Comparison of ENCODE assay signal across 14 cellular contexts in genomic region chr12:46362895-46363581, GRCh38. TPM values are rescaled to one million over a fixed set of nuclear protein-coding genes. Genes with fewer than 3 reads are reported as not detected.
DNase-seq lines count a peak whose midpoint lies in the region; ATAC-seq and TF ChIP-seq lines count a peak whose summit lies in the region.
"Had no signal": no experiment of that assay in that cellular context is flagged by ENCODE, and none has a peak within 500 bp of the region (broad histone marks: within the 10 kb centered on the region; RNA-seq: fewer than 3 reads in every experiment).

No MANE protein-coding gene starts in this region.

- no peaks in the 10 kb centered on the region for H3K27me3 ChIP-seq in SK-N-SH (ENCODE audit: insufficient read depth)
- H3K27me3 ChIP-seq: upper lobe of left lung had no signal

- H3K9me2 ChIP-seq in SK-N-SH: no peaks in the 10 kb centered on the region

- H4K20me1 ChIP-seq in SK-N-SH (ENCODE audit: insufficient read depth): peaks cover 100% of the 10 kb centered on the region

- no peak overlapping the region for H2AFZ ChIP-seq in SK-N-SH (ENCODE audit: low read depth)
- H2AFZ ChIP-seq: parathyroid adenoma had no signal

- peaks cover 6 to 46% of the 10 kb centered on the region in 2 experiments for H3K4me1 ChIP-seq in SK-N-SH (ENCODE audit: control insufficient read depth in 1 of 2, insufficient read depth in 2 of 2, low read depth in 1 of 2, low read length in 1 of 2)

- H3K9me3 Mint-ChIP-seq in activated CD4-positive, alpha-beta T cell treated with anti-CD3 and anti-CD28 coated beads, Interleukin-2, amount 10 ng/mL, durations not matched to agents 7 days and 5 days: no peaks in the 10 kb centered on the region
- H3K9me3 Mint-ChIP-seq in stimulated activated memory B cell treated with anti-CD40 and anti-IgM and Interleukin-4, amounts not matched to agents 10 μg/mL and 1 μg/mL and 100 μg/mL, for 72 hours: no peaks in the 10 kb centered on the region

- no peak overlapping the region; a peak in 1 of 4 replicates for H3K4me3 ChIP-seq in SK-N-SH (ENCODE audit: low read depth in 2 of 2, low read length in 1 of 2)

- H3K27ac Mint-ChIP-seq in activated CD4-positive, alpha-beta T cell treated with anti-CD3 and anti-CD28 coated beads, Interleukin-2, amount 10 ng/mL, durations not matched to agents 7 days and 5 days: peak overlapping the region; percentile 66
- peak overlapping the region; percentile 69 for H3K27ac Mint-ChIP-seq in stimulated activated memory B cell treated with anti-CD40 and anti-IgM and Interleukin-4, amounts not matched to agents 10 μg/mL and 1 μg/mL and 100 μg/mL, for 72 hours

- 0 out of 2 replicates have a peak overlapping the region, but pooled peaks have one; percentile 21 for H3K9ac ChIP-seq in SK-N-SH
- H3K9ac ChIP-seq: parathyroid adenoma had no signal

- H3K4me2 ChIP-seq in SK-N-SH: peak overlapping the region; percentile 30; the same call in 1 of the 2 replicates

- peaks cover 69% of the 10 kb centered on the region for H3K4me1 Mint-ChIP-seq in activated CD4-positive, alpha-beta T cell treated with anti-CD3 and anti-CD28 coated beads, Interleukin-2, amount 10 ng/mL, durations not matched to agents 7 days and 5 days
- H3K4me1 Mint-ChIP-seq in stimulated activated memory B cell treated with anti-CD40 and anti-IgM and Interleukin-4, amounts not matched to agents 10 μg/mL and 1 μg/mL and 100 μg/mL, for 72 hours: peaks cover 49% of the 10 kb centered on the region

- peak overlapping the region; percentile 16 to 94; a peak in 3 of 4 replicates for H3K27ac ChIP-seq in SK-N-SH (ENCODE audit: low read depth in 2 of 2, low read length in 1 of 2)
- H3K27ac ChIP-seq: parathyroid adenoma, upper lobe of left lung had no signal

- no peak for ATAC-seq in stimulated activated memory B cell treated with anti-CD40 and anti-IgM and Interleukin-4, amounts not matched to agents 10 μg/mL and 1 μg/mL and 100 μg/mL, for 72 hours
- ATAC-seq in HG03280 (IDR thresholded peaks at IDR 0.05; ENCODE audit: unreplicated experiment) (no peak), GM21381 (IDR thresholded peaks at IDR 0.05; ENCODE audit: unreplicated experiment) (no peak)
- ATAC-seq: Right ventricle myocardium inferior had no signal

- H3K36me3 ChIP-seq in SK-N-SH (replicated peaks in 1 of 2; ENCODE audit: control insufficient read depth in 1 of 2, insufficient read depth in 2 of 2, low read length in 1 of 2): peaks cover 93 to 98% of the 10 kb centered on the region in 2 experiments

- CTCF ChIA-PET in activated CD4-positive, alpha-beta T cell treated with anti-CD3 and anti-CD28 coated beads, Interleukin-2, amount 10 ng/mL, durations not matched to agents 7 days and 5 days (lab: Charles Lee): no interaction called here
- CTCF ChIA-PET in SK-N-SH (lab: Yijun Ruan, JAX): interaction anchor here (1.0 to 1.5 kb wide), 3 partner anchors 9 to 298 kb away, joined by 3 to 5 read pairs (median 5); no protein-coding TSS in a partner anchor

- no peak for DNase-seq in activated CD4-positive, alpha-beta T cell treated with anti-CD3 and anti-CD28 coated beads, Interleukin-2, amount 10 ng/mL, durations not matched to agents 7 days and 5 days
- no peak for DNase-seq in activated CD4-positive, alpha-beta T cell treated with anti-CD3 and anti-CD28 coated beads, Interleukin-2, amount 50 U/mL, for 4 hours
- DNase-seq in SK-N-SH (no peak), fibroblast of gingiva (ENCODE audit: low read depth) (peak; percentile 54), NCI-H69 (lab: John Stamatoyannopoulos, UW) (no peak)
- DNase-seq: ACHN, foreskin fibroblast, NCI-H2171 treated with DMSO at 0.1 percent for 48 hours, upper lobe of left lung had no signal

- H3K4me3 Mint-ChIP-seq in activated CD4-positive, alpha-beta T cell treated with anti-CD3 and anti-CD28 coated beads, Interleukin-2, amount 10 ng/mL, durations not matched to agents 7 days and 5 days: peak overlapping the region; percentile 13
- no peak overlapping the region for H3K4me3 Mint-ChIP-seq in stimulated activated memory B cell treated with anti-CD40 and anti-IgM and Interleukin-4, amounts not matched to agents 10 μg/mL and 1 μg/mL and 100 μg/mL, for 72 hours

- no peak for TF ChIP-seq RAD21 in SK-N-SH (IDR thresholded peaks at IDR 0.05; ENCODE audit: low read length)

- POLR2A ChIA-PET in activated CD4-positive, alpha-beta T cell treated with anti-CD3 and anti-CD28 coated beads, Interleukin-2, amount 10 ng/mL, durations not matched to agents 7 days and 5 days (lab: Charles Lee): interaction anchor here (0.6 kb wide), 1 partner anchor 318 kb away, joined by 3 read pairs; no protein-coding TSS in a partner anchor
- POLR2A ChIA-PET in SK-N-SH (lab: Yijun Ruan, JAX): no interaction called here

- H3K79me2 ChIP-seq in SK-N-SH (ENCODE audit: insufficient read depth): peaks cover 55% of the 10 kb centered on the region
- H3K79me2 ChIP-seq: parathyroid adenoma had no signal

- no peaks in the 10 kb centered on the region for H3K9me3 ChIP-seq in SK-N-SH
- H3K9me3 ChIP-seq: upper lobe of left lung had no signal

- TF ChIP-seq CTCF in SK-N-SH (IDR thresholded peaks at IDR 0.05): no peak

- H3K36me3 Mint-ChIP-seq in activated CD4-positive, alpha-beta T cell treated with anti-CD3 and anti-CD28 coated beads, Interleukin-2, amount 10 ng/mL, durations not matched to agents 7 days and 5 days (ENCODE audit: low read depth): peaks cover 86% of the 10 kb centered on the region
- peaks cover 77% of the 10 kb centered on the region for H3K36me3 Mint-ChIP-seq in stimulated activated memory B cell treated with anti-CD40 and anti-IgM and Interleukin-4, amounts not matched to agents 10 μg/mL and 1 μg/mL and 100 μg/mL, for 72 hours

- H3K27me3 Mint-ChIP-seq in activated CD4-positive, alpha-beta T cell treated with anti-CD3 and anti-CD28 coated beads, Interleukin-2, amount 10 ng/mL, durations not matched to agents 7 days and 5 days: no peaks in the 10 kb centered on the region
- H3K27me3 Mint-ChIP-seq in stimulated activated memory B cell treated with anti-CD40 and anti-IgM and Interleukin-4, amounts not matched to agents 10 μg/mL and 1 μg/mL and 100 μg/mL, for 72 hours: no peaks in the 10 kb centered on the region

- TF ChIP-seq EP300 in SK-N-SH (IDR thresholded peaks at IDR 0.05; ENCODE audit: borderline replicate concordance in 1 of 2, low read depth in 1 of 2, low read length in 1 of 2): no peak

- WGBS in SK-N-SH (ENCODE audit: low lambda C conversion rate): 35% methylated on average over 2 of the region's 2 CpGs

- peaks cover 100% of the 10 kb centered on the region for H3F3A ChIP-seq in SK-N-SH (replicated peaks; ENCODE audit: insufficient read depth)

TF ChIP-seq in SK-N-SH, 30 proteins besides CTCF, POLR2A, EP300 and RAD21:
- TF ChIP-seq POLR2AphosphoS5 (IDR thresholded peaks at IDR 0.05; ENCODE audit: low read depth, low read length) (peak; percentile 34; the same call in 1 of the 2 replicates), NRF1 (IDR thresholded peaks at IDR 0.05; ENCODE audit: low read depth, low read length) (no peak)

RNA-seq across cellular contexts. Expression of gene SLC38A2, which starts 9.5 kb away (rescaled TPM):
- 100 to 1,000 TPM; 216 to 283 TPM for total RNA-seq in activated CD4-positive, alpha-beta T cell treated with anti-CD3 and anti-CD28 coated beads, Interleukin-2, amount 10 ng/mL, durations not matched to agents 7 days and 5 days
- 135 and 191 TPM in 2 replicates for polyA plus RNA-seq in SK-N-SH (2012; rRNA removed)
- 133 and 142 TPM in 2 replicates for polyA plus RNA-seq in SK-N-SH (2012; cell fraction: cytosol; rRNA removed)
- polyA plus RNA-seq in SK-N-SH (2012; cell fraction: nucleus; rRNA removed): 395 and 464 TPM in 2 replicates
